Comparison of ENCODE assay signal across 8 cellular contexts in genomic region chr13:25037057-25037813, GRCh38. TPM values are rescaled to one million over a fixed set of nuclear protein-coding genes. Genes with fewer than 3 reads are reported as not detected.
DNase-seq lines count a peak whose midpoint lies in the region; ATAC-seq and TF ChIP-seq lines count a peak whose summit lies in the region.

No MANE protein-coding gene starts in this region.

- no peaks in the 10 kb centered on the region for H3K9me3 ChIP-seq in DND-41 (ENCODE audit: insufficient read depth, low read length, severe bottlenecking)
- no peaks in the 10 kb centered on the region for H3K9me3 ChIP-seq in HAP-1
- H3K9me3 ChIP-seq in testis: no peaks in the 10 kb centered on the region

- H3K36me3 ChIP-seq in DND-41 (ENCODE audit: insufficient read depth, low read length) (no peaks in the 10 kb centered on the region), HAP-1 (replicated peaks) (no peaks in the 10 kb centered on the region), testis (ENCODE audit: low read depth, missing control alignments) (no peaks in the 10 kb centered on the region)

- H3K27me3 ChIP-seq in DND-41 (ENCODE audit: insufficient read depth, low read length, poor library complexity) (peaks cover 17% of the 10 kb centered on the region), HAP-1 (ENCODE audit: low read depth) (no peaks in the 10 kb centered on the region; the same call in 1 of the 2 replicates), testis (no peaks in the 10 kb centered on the region)

- peak; percentile 83 for ATAC-seq in DND-41 (ENCODE audit: insufficient read depth, low read depth)
- ATAC-seq in HG02973 (IDR thresholded peaks at IDR 0.05; ENCODE audit: unreplicated experiment): no peak

- intact Hi-C loops in testis (cut with DNase I; ENCODE audit: low total_unique reads): no loop called here

- H3K79me2 ChIP-seq in DND-41 (ENCODE audit: insufficient read depth, low read length): no peaks in the 10 kb centered on the region

- H3K4me2 ChIP-seq in DND-41 (ENCODE audit: insufficient read depth, low read length): no peak overlapping the region

- TF ChIP-seq POLR2A in testis (IDR thresholded peaks at IDR 0.05): no peak

- in situ Hi-C loops in HAP-1 (cut with MboI; ENCODE audit: low sequenced_read_pairs): no loop called here

- H3K27ac ChIP-seq in DND-41 (ENCODE audit: low read length): no peak overlapping the region
- no peak overlapping the region for H3K27ac ChIP-seq in testis

- no peak overlapping the region for H3K4me3 ChIP-seq in DND-41 (ENCODE audit: low read depth in 1 of 2, low read length in 2 of 2)
- no peak overlapping the region for H3K4me3 ChIP-seq in HAP-1
- no peak overlapping the region for H3K4me3 ChIP-seq in epithelial cell of esophagus (ENCODE audit: low read length)
- no peak overlapping the region for H3K4me3 ChIP-seq in testis

- no peak overlapping the region; the same call in 1 of the 2 replicates for H2AFZ ChIP-seq in DND-41 (ENCODE audit: low read depth, low read length)

- peak; percentile 50 for DNase-seq in DND-41
- DNase-seq in HAP-1 (ENCODE audit: low spot score in 2 of 2): peak; percentile 76 to 77
- peak; percentile 53 for DNase-seq in NCI-H2196 (lab: John Stamatoyannopoulos, UW; ENCODE audit: unreplicated experiment)
- DNase-seq in activated CD4-positive, alpha-beta T cell treated with anti-CD3 and anti-CD28 coated beads for 48 hours: peak; percentile 59
- DNase-seq in epithelial cell of esophagus (ENCODE audit: low read depth): peak; percentile 73
- peak; percentile 57 for DNase-seq in mucosa of gallbladder (ENCODE audit: low spot score)
- peak; percentile 75 for DNase-seq in testis

- no peaks in the 10 kb centered on the region for H3K4me1 ChIP-seq in DND-41 (ENCODE audit: insufficient read depth, low read length)
- no peaks in the 10 kb centered on the region for H3K4me1 ChIP-seq in HAP-1
- no peaks in the 10 kb centered on the region for H3K4me1 ChIP-seq in testis

- TF ChIP-seq CTCF in DND-41 (IDR thresholded peaks at IDR 0.05; ENCODE audit: borderline replicate concordance, extremely low read depth, low read length, poor library complexity, severe bottlenecking) (peak; percentile 80), epithelial cell of esophagus (IDR thresholded peaks at IDR 0.05; ENCODE audit: insufficient read depth, low read depth, low read length, missing control alignments) (peak; percentile 83), testis (IDR thresholded peaks at IDR 0.05) (peak; percentile 27 to 70 (median 66))

- no peak overlapping the region for H3K9ac ChIP-seq in DND-41 (ENCODE audit: low read depth, low read length)

- 36% methylated on average over 12 of the region's 12 CpGs for WGBS in testis, 2 donors

- H4K20me1 ChIP-seq in DND-41 (ENCODE audit: insufficient read depth, low read length): no peaks in the 10 kb centered on the region

RNA-seq across cellular contexts. Expression of gene PABPC3, which starts 58.7 kb away (rescaled TPM):
- total RNA-seq in mucosa of gallbladder: 0.14 TPM
- total RNA-seq in testis: 10 to 100 TPM; 24.0 to 31.7 TPM
- polyA plus RNA-seq in testis (ENCODE audit: insufficient read depth, low read depth, low replicate concordance): 66.0 TPM

Comparison
In these comparisons a context has a peak if more than half of its experiments do, and no peak if none do; other contexts are left out.
1. RNA of gene PABPC3, which starts 58.7 kb away (total RNA-seq): 24.0 to 31.7 TPM in testis; 0.14 TPM in mucosa of gallbladder (single experiment); every median in the first group is over 10 times any median in the second.
2. Peak in every context shown above with its lines, with median percentiles within 50 percentile points of each other: DNase-seq and CTCF ChIP-seq.